Comparison of ENCODE assay signal across 1 cellular context in the genomic region with DNA sequence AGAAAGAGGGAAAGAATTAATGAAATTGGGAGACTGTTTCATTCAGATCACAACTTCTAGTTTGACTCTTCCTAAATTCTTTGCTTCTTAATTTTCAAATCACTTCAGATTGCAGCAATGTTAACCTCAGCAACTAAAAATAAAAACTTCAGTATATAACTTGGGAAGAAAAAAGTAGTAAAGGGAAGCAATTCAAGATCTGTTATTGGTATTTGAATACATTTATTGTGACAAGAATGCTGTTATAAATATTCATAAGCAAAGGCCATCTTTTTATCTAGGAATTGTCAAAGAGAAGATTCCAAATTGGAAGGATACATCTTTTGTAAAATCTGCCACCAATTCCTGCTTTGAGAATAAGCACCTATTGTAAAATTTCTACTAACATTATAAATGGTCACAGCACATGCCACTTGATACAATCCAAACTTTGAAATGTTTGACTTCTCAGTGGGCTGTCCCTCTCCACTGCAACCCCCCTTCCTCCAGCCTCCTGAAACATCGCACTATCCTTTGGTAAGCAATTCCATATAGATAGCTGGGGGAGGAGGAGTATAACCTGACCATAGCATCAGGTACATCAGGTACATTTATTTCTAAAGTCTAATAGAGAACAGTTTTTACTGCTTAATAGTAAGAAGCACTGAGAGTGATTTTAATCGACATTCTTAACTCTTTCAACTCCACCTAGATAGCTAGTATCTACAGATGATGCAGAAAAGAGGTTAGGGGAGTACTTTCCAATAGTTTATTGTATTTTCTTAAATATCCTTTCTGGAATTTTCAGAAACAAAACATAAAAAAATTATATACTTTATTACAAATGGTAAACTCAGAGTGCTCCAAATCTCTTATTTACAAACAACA.
TF ChIP-seq lines count a peak whose summit lies in the region.

No MANE protein-coding gene starts in this region.

TF ChIP-seq in HepG2, 621 proteins besides CTCF, POLR2A, EP300 and RAD21 (continued from another document):
- TF ChIP-seq AGO2 (optimal IDR thresholded peaks at IDR 0.05; ENCODE audit: low read depth, low read length): peak; percentile 25
- TF ChIP-seq POLR2G (IDR thresholded peaks at IDR 0.05; ENCODE audit: low read depth, low read length): peak; percentile 63
- no peak for TF ChIP-seq ZNF660 (CRISPR knock-in tag; IDR thresholded peaks at IDR 0.05; ENCODE audit: borderline replicate concordance, low read depth)
- TF ChIP-seq ZNF652 (CRISPR knock-in tag; IDR thresholded peaks at IDR 0.05; ENCODE audit: borderline replicate concordance, low read depth): peak; percentile 39; the same call in 1 of the 2 replicates
- TF ChIP-seq, protein P1, sequence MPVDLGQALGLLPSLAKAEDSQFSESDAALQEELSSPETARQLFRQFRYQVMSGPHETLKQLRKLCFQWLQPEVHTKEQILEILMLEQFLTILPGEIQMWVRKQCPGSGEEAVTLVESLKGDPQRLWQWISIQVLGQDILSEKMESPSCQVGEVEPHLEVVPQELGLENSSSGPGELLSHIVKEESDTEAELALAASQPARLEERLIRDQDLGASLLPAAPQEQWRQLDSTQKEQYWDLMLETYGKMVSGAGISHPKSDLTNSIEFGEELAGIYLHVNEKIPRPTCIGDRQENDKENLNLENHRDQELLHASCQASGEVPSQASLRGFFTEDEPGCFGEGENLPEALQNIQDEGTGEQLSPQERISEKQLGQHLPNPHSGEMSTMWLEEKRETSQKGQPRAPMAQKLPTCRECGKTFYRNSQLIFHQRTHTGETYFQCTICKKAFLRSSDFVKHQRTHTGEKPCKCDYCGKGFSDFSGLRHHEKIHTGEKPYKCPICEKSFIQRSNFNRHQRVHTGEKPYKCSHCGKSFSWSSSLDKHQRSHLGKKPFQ (CRISPR knock-in tag; IDR thresholded peaks at IDR 0.05; ENCODE audit: insufficient replicate concordance): no peak
- peak; percentile 84; the same call in 1 of the 2 replicates for TF ChIP-seq ZC3H13 (CRISPR knock-in tag; IDR thresholded peaks at IDR 0.05)
TF ChIP-seq in HepG2: peak in this region for 9.
